In the genomic region with DNA sequence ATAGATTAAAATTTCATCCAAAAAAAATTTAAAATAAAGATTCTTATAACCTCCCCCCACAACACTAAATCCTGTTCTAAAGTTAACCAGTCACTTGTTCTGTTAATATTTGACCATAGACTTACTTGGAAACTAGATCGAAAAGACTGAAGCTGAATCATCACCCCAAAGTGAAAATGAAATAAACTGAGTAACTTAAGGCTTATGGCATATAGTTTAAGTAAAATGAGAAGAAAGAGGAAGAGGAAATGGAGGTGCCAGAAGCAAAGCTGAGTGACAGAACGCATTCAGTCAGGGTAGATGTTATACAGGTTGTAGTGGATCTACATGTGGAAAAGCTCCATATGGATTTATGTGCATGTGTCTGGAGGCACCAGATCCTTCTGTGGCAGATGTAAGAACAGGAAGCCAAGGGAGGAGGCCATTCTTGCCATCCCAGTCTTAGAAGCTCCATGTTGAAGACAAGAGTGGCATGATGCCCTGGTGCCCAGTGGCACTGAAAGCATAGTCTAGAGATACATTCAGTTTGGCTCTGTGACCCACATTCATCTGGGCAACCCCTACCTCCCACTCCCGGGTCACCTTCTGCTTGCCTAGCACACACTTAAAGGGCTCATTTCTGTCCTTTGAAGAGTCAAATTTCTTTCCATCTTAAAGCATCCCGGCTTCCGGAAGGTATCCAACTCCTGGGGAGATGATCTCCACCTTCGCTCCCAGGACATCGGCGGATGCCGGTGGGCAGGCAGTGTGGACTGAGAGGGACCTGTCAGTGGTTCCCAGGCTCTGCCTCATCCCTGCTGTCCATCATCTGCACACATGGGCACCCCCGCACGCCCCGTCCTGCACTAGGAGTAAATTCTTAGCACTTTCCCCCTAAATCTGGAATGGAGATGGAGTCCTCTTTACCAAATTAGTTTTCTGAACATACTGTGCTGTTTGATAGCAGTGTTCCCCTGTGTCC, we compare ENCODE assay signal across 10 cellular contexts.
DNase-seq lines count a peak whose midpoint lies in the region; ATAC-seq and TF ChIP-seq lines count a peak whose summit lies in the region.
"Had no signal": no experiment of that assay in that cellular context is flagged by ENCODE, and none has a peak within 500 bp of the region (broad histone marks: within the 10 kb centered on the region; RNA-seq: fewer than 3 reads in every experiment).

No MANE protein-coding gene starts in this region.

- H3K9ac ChIP-seq in SK-N-SH = no peak overlapping the region

- TF ChIP-seq CTCF in SK-N-SH (IDR thresholded peaks at IDR 0.05) = no peak

- DNase-seq in activated naive CD4-positive, alpha-beta T cell treated with Interleukin-2 at 50 U/mL for 16 hours = peak; percentile 9
- DNase-seq in activated naive CD4-positive, alpha-beta T cell (lab: John Stamatoyannopoulos, UW) = no peak
- peak; percentile 39 to 51 for DNase-seq in activated T-cell treated with anti-CD3 and anti-CD28 coated beads, Interleukin-2, amount 50 U/mL, for 48 hours
- DNase-seq in stimulated activated naive CD8-positive, alpha-beta T cell treated with anti-CD3 and anti-CD28 coated beads, Interleukin-15, Interleukin-2, amounts not matched to agents 100 U/mL and 50 U/mL, for 24 hours = peak; percentile 5
- DNase-seq in RPMI8226 (no peak), SK-N-SH (no peak)
- no peak for DNase-seq in naive thymus-derived CD8-positive, alpha-beta T cell
- DNase-seq: brain microvascular endothelial cell; stimulated activated CD4-positive, alpha-beta T cell treated with anti-CD3 and anti-CD28 coated beads, Interleukin-4, amount 100 ng/mL, for 24 hours had no signal

- H3K9me3 ChIP-seq in SK-N-SH = no peaks in the 10 kb centered on the region

- no peaks in the 10 kb centered on the region for H3K9me2 ChIP-seq in SK-N-SH

- ATAC-seq in HG02981 (IDR thresholded peaks at IDR 0.05; ENCODE audit: unreplicated experiment) = peak; percentile 89
- ATAC-seq in stimulated activated naive CD8-positive, alpha-beta T cell treated with anti-CD3 and anti-CD28 coated beads, Interleukin-15, Interleukin-2, amounts not matched to agents 100 U/mL and 50 U/mL, for 24 hours = peak; percentile 62
- ATAC-seq in naive thymus-derived CD8-positive, alpha-beta T cell = no peak

- H2AFZ ChIP-seq in SK-N-SH (ENCODE audit: low read depth) = no peak overlapping the region

- no peak overlapping the region for H3K4me3 ChIP-seq in SK-N-SH (ENCODE audit: low read depth in 2 of 2, low read length in 1 of 2)

- no peak for TF ChIP-seq EP300 in SK-N-SH (IDR thresholded peaks at IDR 0.05; ENCODE audit: borderline replicate concordance in 1 of 2, low read depth in 1 of 2, low read length in 1 of 2)

- H3F3A ChIP-seq in SK-N-SH (replicated peaks; ENCODE audit: insufficient read depth) = no peaks in the 10 kb centered on the region

- TF ChIP-seq RAD21 in SK-N-SH (IDR thresholded peaks at IDR 0.05; ENCODE audit: low read length) = no peak

- no peak overlapping the region for H3K4me3 Mint-ChIP-seq in naive thymus-derived CD8-positive, alpha-beta T cell

- peaks cover 0 to 17% (median 2%) of the 10 kb centered on the region in 5 donors for H3K27me3 Mint-ChIP-seq in naive thymus-derived CD8-positive, alpha-beta T cell

- H3K27ac ChIP-seq in SK-N-SH (ENCODE audit: low read depth in 2 of 2, low read length in 1 of 2) = no peak overlapping the region; a peak in 1 of 4 replicates
- H3K27ac ChIP-seq: brain microvascular endothelial cell had no signal

- no peaks in the 10 kb centered on the region for H3K79me2 ChIP-seq in SK-N-SH (ENCODE audit: insufficient read depth)

- no peaks in the 10 kb centered on the region for H3K36me3 ChIP-seq in SK-N-SH (replicated peaks in 1 of 2; ENCODE audit: control insufficient read depth in 1 of 2, insufficient read depth in 2 of 2, low read length in 1 of 2)
- H3K36me3 ChIP-seq: brain microvascular endothelial cell had no signal

- H3K27ac Mint-ChIP-seq in naive thymus-derived CD8-positive, alpha-beta T cell = peak overlapping the region in 1 of 10 donors; percentile 14

- H3K4me2 ChIP-seq in SK-N-SH = no peak overlapping the region

- H3K4me1 Mint-ChIP-seq in naive thymus-derived CD8-positive, alpha-beta T cell = peaks cover 0 to 8% (median 2%) of the 10 kb centered on the region in 4 donors

- POLR2A ChIA-PET in naive thymus-derived CD8-positive, alpha-beta T cell (lab: Charles Lee) = no interaction called here
- POLR2A ChIA-PET in SK-N-SH (lab: Yijun Ruan, JAX) = no interaction called here

- no peaks in the 10 kb centered on the region for H4K20me1 ChIP-seq in SK-N-SH (ENCODE audit: insufficient read depth)

- CTCF ChIA-PET in SK-N-SH (lab: Yijun Ruan, JAX) = interaction anchor here (0.7 to 1.2 kb wide), 2 partner anchors 14 to 98 kb away, joined by 3 read pairs; no protein-coding TSS in a partner anchor

- no peaks in the 10 kb centered on the region for H3K9me3 Mint-ChIP-seq in naive thymus-derived CD8-positive, alpha-beta T cell

- 95% methylated on average over 12 of the region's 12 CpGs for WGBS in SK-N-SH (ENCODE audit: low lambda C conversion rate)

- peaks cover 0 to 5% (median 2%) of the 10 kb centered on the region in 3 donors for H3K36me3 Mint-ChIP-seq in naive thymus-derived CD8-positive, alpha-beta T cell

- peaks cover 11 to 19% of the 10 kb centered on the region in 2 experiments; a peak in 3 of 4 replicates for H3K4me1 ChIP-seq in SK-N-SH (ENCODE audit: control insufficient read depth in 1 of 2, insufficient read depth in 2 of 2, low read depth in 1 of 2, low read length in 1 of 2)

- H3K27me3 ChIP-seq in SK-N-SH (ENCODE audit: insufficient read depth) = no peaks in the 10 kb centered on the region
- H3K27me3 ChIP-seq: brain microvascular endothelial cell had no signal

TF ChIP-seq in SK-N-SH, 30 proteins besides CTCF, POLR2A, EP300 and RAD21:
- TF ChIP-seq, protein P1, sequence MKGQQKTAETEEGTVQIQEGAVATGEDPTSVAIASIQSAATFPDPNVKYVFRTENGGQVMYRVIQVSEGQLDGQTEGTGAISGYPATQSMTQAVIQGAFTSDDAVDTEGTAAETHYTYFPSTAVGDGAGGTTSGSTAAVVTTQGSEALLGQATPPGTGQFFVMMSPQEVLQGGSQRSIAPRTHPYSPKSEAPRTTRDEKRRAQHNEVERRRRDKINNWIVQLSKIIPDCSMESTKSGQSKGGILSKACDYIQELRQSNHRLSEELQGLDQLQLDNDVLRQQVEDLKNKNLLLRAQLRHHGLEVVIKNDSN (IDR thresholded peaks at IDR 0.05; ENCODE audit: borderline replicate concordance, low read depth) = no peak
- TF ChIP-seq GABPA (IDR thresholded peaks at IDR 0.05; ENCODE audit: low read depth) = no peak
- no peak for TF ChIP-seq YY1 (IDR thresholded peaks at IDR 0.05; ENCODE audit: low read depth)
- no peak for TF ChIP-seq SIN3A (IDR thresholded peaks at IDR 0.05; ENCODE audit: borderline replicate concordance, low read depth, low read length)
- TF ChIP-seq MXI1 (IDR thresholded peaks at IDR 0.05; ENCODE audit: low read depth, low read length) = no peak
- TF ChIP-seq, protein P2, sequence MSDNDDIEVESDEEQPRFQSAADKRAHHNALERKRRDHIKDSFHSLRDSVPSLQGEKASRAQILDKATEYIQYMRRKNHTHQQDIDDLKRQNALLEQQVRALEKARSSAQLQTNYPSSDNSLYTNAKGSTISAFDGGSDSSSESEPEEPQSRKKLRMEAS (IDR thresholded peaks at IDR 0.05; ENCODE audit: low read depth) = no peak
- TF ChIP-seq, protein P3, sequence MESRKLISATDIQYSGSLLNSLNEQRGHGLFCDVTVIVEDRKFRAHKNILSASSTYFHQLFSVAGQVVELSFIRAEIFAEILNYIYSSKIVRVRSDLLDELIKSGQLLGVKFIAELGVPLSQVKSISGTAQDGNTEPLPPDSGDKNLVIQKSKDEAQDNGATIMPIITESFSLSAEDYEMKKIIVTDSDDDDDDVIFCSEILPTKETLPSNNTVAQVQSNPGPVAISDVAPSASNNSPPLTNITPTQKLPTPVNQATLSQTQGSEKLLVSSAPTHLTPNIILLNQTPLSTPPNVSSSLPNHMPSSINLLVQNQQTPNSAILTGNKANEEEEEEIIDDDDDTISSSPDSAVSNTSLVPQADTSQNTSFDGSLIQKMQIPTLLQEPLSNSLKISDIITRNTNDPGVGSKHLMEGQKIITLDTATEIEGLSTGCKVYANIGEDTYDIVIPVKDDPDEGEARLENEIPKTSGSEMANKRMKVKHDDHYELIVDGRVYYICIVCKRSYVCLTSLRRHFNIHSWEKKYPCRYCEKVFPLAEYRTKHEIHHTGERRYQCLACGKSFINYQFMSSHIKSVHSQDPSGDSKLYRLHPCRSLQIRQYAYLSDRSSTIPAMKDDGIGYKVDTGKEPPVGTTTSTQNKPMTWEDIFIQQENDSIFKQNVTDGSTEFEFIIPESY (IDR thresholded peaks at IDR 0.05; ENCODE audit: borderline replicate concordance, low read depth) = no peak
- TF ChIP-seq, protein P4, sequence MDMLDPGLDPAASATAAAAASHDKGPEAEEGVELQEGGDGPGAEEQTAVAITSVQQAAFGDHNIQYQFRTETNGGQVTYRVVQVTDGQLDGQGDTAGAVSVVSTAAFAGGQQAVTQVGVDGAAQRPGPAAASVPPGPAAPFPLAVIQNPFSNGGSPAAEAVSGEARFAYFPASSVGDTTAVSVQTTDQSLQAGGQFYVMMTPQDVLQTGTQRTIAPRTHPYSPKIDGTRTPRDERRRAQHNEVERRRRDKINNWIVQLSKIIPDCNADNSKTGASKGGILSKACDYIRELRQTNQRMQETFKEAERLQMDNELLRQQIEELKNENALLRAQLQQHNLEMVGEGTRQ (IDR thresholded peaks at IDR 0.05; ENCODE audit: borderline replicate concordance, low read depth, low read length) = no peak
- TF ChIP-seq JUND (IDR thresholded peaks at IDR 0.05) = no peak
- no peak for TF ChIP-seq TCF12 (IDR thresholded peaks at IDR 0.05)
- no peak for TF ChIP-seq SMC3 (IDR thresholded peaks at IDR 0.05; ENCODE audit: low read depth, low read length)

Comparison
In these comparisons a context has a peak if more than half of its experiments do, and no peak if none do; other contexts are left out.
1. DNase-seq: peak in activated naive CD4-positive, alpha-beta T cell treated with Interleukin-2 at 50 U/mL for 16 hours (single experiment), activated T-cell treated with anti-CD3 and anti-CD28 coated beads, Interleukin-2, amount 50 U/mL, for 48 hours (2 of 2) and stimulated activated naive CD8-positive, alpha-beta T cell treated with anti-CD3 and anti-CD28 coated beads, Interleukin-15, Interleukin-2, amounts not matched to agents 100 U/mL and 50 U/mL, for 24 hours (single experiment); none in activated naive CD4-positive, alpha-beta T cell (0 of 4), RPMI8226 (single experiment), naive thymus-derived CD8-positive, alpha-beta T cell (0 of 10) and SK-N-SH (single experiment).
2. ATAC-seq: peak in HG02981 (single experiment) and stimulated activated naive CD8-positive, alpha-beta T cell treated with anti-CD3 and anti-CD28 coated beads, Interleukin-15, Interleukin-2, amounts not matched to agents 100 U/mL and 50 U/mL, for 24 hours (single experiment); none in naive thymus-derived CD8-positive, alpha-beta T cell (0 of 2).